20 cellular contexts compared by ENCODE assay signal in genomic region chr18:77822552-77823138, GRCh38.
DNase-seq lines count a peak whose midpoint lies in the region; ATAC-seq, FAIRE-seq and TF ChIP-seq lines count a peak whose summit lies in the region.
"Had no signal": no experiment of that assay in that cellular context is flagged by ENCODE, and none has a peak within 500 bp of the region (broad histone marks: within the 10 kb centered on the region; RNA-seq: fewer than 3 reads in every experiment).

No MANE protein-coding gene starts in this region.

- no peaks in the 10 kb centered on the region for H3K9me1 ChIP-seq in K562 (ENCODE audit: control insufficient read depth, insufficient read depth, low read length)

- no peak overlapping the region for H3K9ac ChIP-seq in K562 (ENCODE audit: insufficient read depth in 1 of 2, low read depth in 2 of 2, low read length in 2 of 2)
- H3K9ac ChIP-seq: GM23248, SK-N-SH had no signal

- 4% methylated on average over 11 of the region's 16 CpGs for WGBS in K562 (ENCODE audit: insufficient coverage, low coverage, missing lambda C conversion rate)

- no peaks in the 10 kb centered on the region for H3K27me3 ChIP-seq in K562 (ENCODE audit: control insufficient read depth in 2 of 2, insufficient read depth in 2 of 2, low read length in 2 of 2)

- no peak for TF ChIP-seq CTCF in K562 (IDR thresholded peaks at IDR 0.05 in 2 of 3, conservative IDR thresholded peaks at IDR 0.05 in 1 of 3; ENCODE audit: insufficient read depth in 2 of 3, low read depth in 1 of 3, low read length in 3 of 3)
- TF ChIP-seq CTCF in neural crest cell (conservative IDR thresholded peaks at IDR 0.05) = no peak
- no peak for TF ChIP-seq CTCF in endothelial cell (IDR thresholded peaks at IDR 0.05; ENCODE audit: unreplicated experiment)

- no peak overlapping the region for H2AFZ ChIP-seq in K562 (ENCODE audit: low read depth, low read length)
- H2AFZ ChIP-seq: GM23248 had no signal

- no peak for TF ChIP-seq RAD21 in K562 (CRISPR knock-in tag; conservative IDR thresholded peaks at IDR 0.05 in 1 of 2, IDR thresholded peaks at IDR 0.05 in 1 of 2)

- intact Hi-C loops in K562 (cut with micrococcal nuclease) = no loop called here

- peak overlapping the region; percentile 2; the same call in 1 of the 2 replicates for H3K4me2 ChIP-seq in K562 (ENCODE audit: insufficient read depth, low read length)
- H3K4me2 ChIP-seq: SK-N-SH had no signal

- DNase-seq in NCI-H146 treated with DMSO at 0.1 percent for 48 hours (lab: John Stamatoyannopoulos, UW; ENCODE audit: unreplicated experiment) (peak; percentile 43), K562 (ENCODE audit: extremely low read depth in 1 of 4, low spot score in 3 of 4) (peak in 1 of 4 experiments; percentile 4), neural crest cell (ENCODE audit: low read depth, low spot score) (peak; percentile 51), NCI-H226 (no peak), NCI-H1436 treated with DMSO at 0.1 percent for 48 hours (lab: John Stamatoyannopoulos, UW) (no peak), endothelial cell (ENCODE audit: low spot score) (no peak), dedifferentiated amniotic fluid mesenchymal stem cell (ENCODE audit: extremely low spot score) (no peak)
- DNase-seq: Calu3; CD4-positive, alpha-beta T cell; DMS53; GM23248; Karpas-422; MM.1S; NCI-H1105; NCI-H1930; NCI-H524; SHP77; SK-N-SH; T-cell had no signal

- H3K4me3 Mint-ChIP-seq in neural crest cell (peak overlapping the region; percentile 6), endothelial cell (ENCODE audit: unreplicated experiment) (no peak overlapping the region)
- H3K4me3 Mint-ChIP-seq: CD4-positive, alpha-beta T cell; T-cell had no signal

- peaks cover 6% of the 10 kb centered on the region for H3K9me3 Mint-ChIP-seq in neural crest cell
- peaks cover 45% of the 10 kb centered on the region for H3K9me3 Mint-ChIP-seq in endothelial cell (ENCODE audit: unreplicated experiment)
- H3K9me3 Mint-ChIP-seq: CD4-positive, alpha-beta T cell had no signal

- H3K4me3 ChIP-seq in K562 = no peak overlapping the region
- H3K4me3 ChIP-seq: GM23248 had no signal

- CTCF ChIA-PET in K562 (lab: Yijun Ruan, JAX; ENCODE audit: low intra/inter-chr PET ratio) = no interaction called here

- H3K4me1 Mint-ChIP-seq in neural crest cell (peaks cover 44% of the 10 kb centered on the region), endothelial cell (ENCODE audit: unreplicated experiment) (no peaks in the 10 kb centered on the region)
- H3K4me1 Mint-ChIP-seq: T-cell had no signal

- H3K4me1 ChIP-seq in K562 (replicated peaks in 1 of 2; ENCODE audit: control insufficient read depth in 2 of 2, insufficient read depth in 2 of 2, low read length in 2 of 2) = no peaks in the 10 kb centered on the region; a peak in 1 of 5 replicates

- no peaks in the 10 kb centered on the region for H4K20me1 ChIP-seq in K562 (replicated peaks; ENCODE audit: control insufficient read depth, insufficient read depth, low read length)

- no peak for TF ChIP-seq POLR2A in K562 (conservative IDR thresholded peaks at IDR 0.05)

- in situ Hi-C loops in K562 (cut with MboI) = no loop called here

- no peaks in the 10 kb centered on the region for H3K36me3 ChIP-seq in K562 (ENCODE audit: control insufficient read depth, insufficient read depth, low read length)

- no peaks in the 10 kb centered on the region for H3K79me2 ChIP-seq in K562 (ENCODE audit: control insufficient read depth, insufficient read depth, low read length)

- H3K27ac ChIP-seq in K562 (ENCODE audit: extremely low read depth, low read depth, low read length) = no peak overlapping the region
- H3K27ac ChIP-seq: GM23248 had no signal

- no TSS peak for BruUV-seq in K562 (replicated peaks; lab: Mats Ljungman, UMichigan)

- H3K9me3 ChIP-seq in K562 (replicated peaks; ENCODE audit: control insufficient read depth, insufficient read depth, low read depth, low read length) = no peaks in the 10 kb centered on the region
- H3K9me3 ChIP-seq: SK-N-SH had no signal

- no peak overlapping the region for H3K27ac Mint-ChIP-seq in neural crest cell (ENCODE audit: unreplicated experiment)
- H3K27ac Mint-ChIP-seq in endothelial cell (ENCODE audit: unreplicated experiment) = no peak overlapping the region
- H3K27ac Mint-ChIP-seq: CD4-positive, alpha-beta T cell; T-cell had no signal

- H3K36me3 Mint-ChIP-seq in neural crest cell (ENCODE audit: low read depth) (peaks cover 4% of the 10 kb centered on the region), endothelial cell (ENCODE audit: low read depth, unreplicated experiment) (peaks cover 12% of the 10 kb centered on the region)

- no peak for FAIRE-seq in K562 (lab: Jason Lieb, UNC)

- no peak for TF ChIP-seq EP300 in K562 (IDR thresholded peaks at IDR 0.05; ENCODE audit: low read length)

- POLR2A ChIA-PET in K562 (lab: Yijun Ruan, JAX) = no interaction called here

- no peak for ATAC-seq in K562
- ATAC-seq: HCT116, T-cell had no signal

- H3K27me3 Mint-ChIP-seq in neural crest cell (ENCODE audit: low read depth) (peaks cover 32% of the 10 kb centered on the region), endothelial cell (ENCODE audit: unreplicated experiment) (peaks cover 8% of the 10 kb centered on the region)

TF ChIP-seq in K562, 482 proteins besides CTCF, POLR2A, EP300 and RAD21:
- TF ChIP-seq NFE2 (IDR thresholded peaks at IDR 0.05; ENCODE audit: low read depth) (peak; percentile 49; the same call in 1 of the 2 replicates), ESRRA (IDR thresholded peaks at IDR 0.05; ENCODE audit: borderline replicate concordance, low read depth) (peak; percentile 46; the same call in 1 of the 2 replicates), FOS (IDR thresholded peaks at IDR 0.05; ENCODE audit: extremely low read depth, insufficient read length) (no peak)

Comparison
In these comparisons a context has a peak if more than half of its experiments do, and no peak if none do; other contexts are left out.
1. DNase-seq: peak in NCI-H146 treated with DMSO at 0.1 percent for 48 hours (single experiment) and neural crest cell (single experiment); none in NCI-H226 (single experiment), NCI-H1436 treated with DMSO at 0.1 percent for 48 hours (single experiment), endothelial cell (single experiment) and dedifferentiated amniotic fluid mesenchymal stem cell (single experiment).